In the genomic region with DNA sequence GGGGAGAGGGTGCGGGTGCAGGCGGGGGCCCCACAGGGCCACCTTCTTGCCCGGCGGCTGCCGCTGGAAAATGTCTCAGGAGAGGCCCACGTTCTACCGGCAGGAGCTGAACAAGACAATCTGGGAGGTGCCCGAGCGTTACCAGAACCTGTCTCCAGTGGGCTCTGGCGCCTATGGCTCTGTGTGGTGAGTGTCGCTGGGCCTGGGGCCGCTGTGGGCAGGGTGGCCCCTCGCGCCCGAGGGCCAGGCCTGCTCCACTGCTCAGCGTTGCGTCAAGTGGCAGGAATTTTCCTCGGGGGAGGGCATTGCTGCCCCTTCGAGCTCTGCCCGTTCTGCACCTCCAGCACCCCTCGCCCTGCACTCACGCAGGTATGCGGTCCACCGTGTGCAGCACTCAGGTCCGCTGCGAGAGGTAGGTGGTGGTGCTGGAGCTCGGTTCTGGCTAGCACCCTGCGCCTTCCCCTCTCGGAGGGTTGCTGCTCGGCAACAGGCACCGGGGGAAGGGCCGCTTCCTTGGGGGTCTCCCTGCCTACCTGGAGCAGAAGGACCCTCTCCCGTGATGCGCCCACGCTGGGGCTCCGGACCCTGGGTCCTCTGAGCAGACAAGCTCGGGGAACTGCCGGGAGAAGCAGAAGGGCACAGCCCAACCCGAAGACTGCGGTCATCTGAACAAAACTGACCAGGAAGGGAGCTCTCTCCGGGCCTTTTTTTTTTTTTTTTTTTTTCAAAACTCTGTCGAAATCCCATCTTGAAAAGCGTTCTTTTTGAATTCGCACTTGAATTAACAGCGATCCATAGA, we compare ENCODE assay signal across 8 cellular contexts. TPM values are rescaled to one million over a fixed set of nuclear protein-coding genes. Genes with fewer than 3 reads are reported as not detected.
A peak's percentile ranks its signal among the peaks of the same experiment; 100 is the strongest.
DNase-seq lines count a peak whose midpoint lies in the region; ATAC-seq, FAIRE-seq and TF ChIP-seq lines count a peak whose summit lies in the region.

No MANE protein-coding gene starts in this region.

- no peak for TF ChIP-seq POLR2A in GM12878 (IDR thresholded peaks at IDR 0.05; ENCODE audit: low read depth, low read length)

- H3K9ac ChIP-seq in GM12878 (ENCODE audit: control insufficient read depth, insufficient read depth, low read length), result peak overlapping the region; percentile 91

- peak; percentile 28 for DNase-seq in AG08396 (ENCODE audit: low spot score)
- DNase-seq in T follicular helper cell (ENCODE audit: low read depth), result peak; percentile 34
- DNase-seq in GM12878 (ENCODE audit: low read depth, low spot score), result no peak
- peak; percentile 13 for DNase-seq in iPS-NIHi11 (ENCODE audit: low spot score)
- DNase-seq in NOMO-1 treated with dmso at 0.1 percent for 144 hours (lab: John Stamatoyannopoulos, UW; ENCODE audit: unreplicated experiment), result no peak

- H3K4me3 ChIP-seq in GM12878 (peak overlapping the region; percentile 87), skin epidermis (peak overlapping the region; percentile 77 to 99 (median 92))

- intact Hi-C loops in GM12878 (cut with micrococcal nuclease; ENCODE audit: unreplicated experiment), result loop anchor here (5.0 kb wide), 1 partner anchor 274 kb away; no protein-coding TSS in a partner anchor

- RAD21 ChIA-PET in GM12878 (lab: Charles Lee; ENCODE audit: unreplicated experiment), result interaction anchor here (0.5 to 6.8 kb wide), 33 partner anchors 8 to 652 kb away, joined by 3 to 140 read pairs (median 5); a partner anchor contains a TSS

- ATAC-seq in GM19035 (IDR thresholded peaks at IDR 0.05; ENCODE audit: unreplicated experiment), result peak; percentile 11
- ATAC-seq in HG03280 (IDR thresholded peaks at IDR 0.05; ENCODE audit: unreplicated experiment), result peak; percentile 24
- ATAC-seq in GM12878, result peak; percentile 51

- in situ Hi-C loops in GM12878 (cut with MboI), result loop anchor here (5.0 kb wide), 1 partner anchor 69 kb away; no protein-coding TSS in a partner anchor

- H3K27me3 ChIP-seq in GM12878 (replicated peaks in 1 of 2; ENCODE audit: control insufficient read depth in 2 of 2, insufficient read depth in 2 of 2, low read length in 1 of 2), result no peaks in the 10 kb centered on the region; a peak in 1 of 4 replicates

- H3K79me2 ChIP-seq in GM12878 (ENCODE audit: control insufficient read depth, insufficient read depth, low read length), result peaks cover 57% of the 10 kb centered on the region

- no peaks in the 10 kb centered on the region; the same call in 1 of the 2 replicates for H3K4me1 ChIP-seq in GM12878 (ENCODE audit: control insufficient read depth, insufficient read depth, low read length)

- H2AFZ ChIP-seq in GM12878 (ENCODE audit: control insufficient read depth, low read depth, low read length), result peak overlapping the region; percentile 91

- no peak for TF ChIP-seq RAD21 in GM12878 (IDR thresholded peaks at IDR 0.05; ENCODE audit: insufficient read depth, low read depth, low read length)

- CTCF ChIA-PET in GM12878 (lab: Yijun Ruan, JAX), result interaction anchor here (0.6 to 6.6 kb wide), 39 partner anchors 10 to 1328 kb away, joined by 3 to 165 read pairs (median 5); a partner anchor contains a TSS

- no peak for TF ChIP-seq CTCF in GM12878 (IDR thresholded peaks at IDR 0.05 in 2 of 3, conservative IDR thresholded peaks at IDR 0.05 in 1 of 3; ENCODE audit: control insufficient read depth in 2 of 3, extremely low read depth in 1 of 3, insufficient read depth in 1 of 3, low read depth in 3 of 3, low read length in 3 of 3)

- WGBS in GM12878 (ENCODE audit: insufficient coverage, insufficient replicate concordance, low lambda C conversion rate, missing lambda C conversion rate), result under 1% methylated on average over 44 of the region's 45 CpGs

- no peaks in the 10 kb centered on the region for H3K36me3 ChIP-seq in GM12878 (ENCODE audit: control insufficient read depth in 2 of 2, insufficient read depth in 2 of 2, low read length in 1 of 2)

- FAIRE-seq in GM12878 (lab: Jason Lieb, UNC), result no peak

- POLR2A ChIA-PET in GM12878 (lab: Charles Lee), result interaction anchor here (0.7 to 4.0 kb wide), 31 partner anchors 10 to 567 kb away, joined by 3 to 30 read pairs (median 4); a partner anchor contains a TSS

- no peaks in the 10 kb centered on the region for H4K20me1 ChIP-seq in GM12878 (ENCODE audit: control insufficient read depth, insufficient read depth)

- H3K9me3 ChIP-seq in GM12878 (replicated peaks; ENCODE audit: control insufficient read depth, insufficient read depth, low read length), result no peaks in the 10 kb centered on the region

- BruUV-seq in GM12878 (replicated peaks; lab: Mats Ljungman, UMichigan), result no TSS peak

- no peak for TF ChIP-seq EP300 in GM12878 (IDR thresholded peaks at IDR 0.05; ENCODE audit: borderline replicate concordance in 1 of 2, control insufficient read depth in 1 of 2, low read depth in 2 of 2, low read length in 2 of 2)

- H3K27ac ChIP-seq in GM12878 (ENCODE audit: control insufficient read depth, insufficient read depth), result peak overlapping the region; percentile 84
- peak overlapping the region; percentile 65 to 99 (median 92) for H3K27ac ChIP-seq in skin epidermis

- SMC1A ChIA-PET in GM12878 (lab: Charles Lee; ENCODE audit: uncharacterized antibody, unreplicated experiment), result interaction anchor here (0.6 to 6.8 kb wide), 44 partner anchors 7 to 726 kb away, joined by 3 to 167 read pairs (median 4); no protein-coding TSS in a partner anchor

- H3K4me2 ChIP-seq in GM12878 (ENCODE audit: control insufficient read depth, insufficient read depth), result peak overlapping the region; percentile 80

TF ChIP-seq in GM12878, 131 proteins besides CTCF, POLR2A, EP300 and RAD21 (continues in another document):
- TF ChIP-seq IKZF1 (conservative IDR thresholded peaks at IDR 0.05), result peak; percentile 42; the same call in 1 of the 2 replicates
- TF ChIP-seq, protein P1, sequence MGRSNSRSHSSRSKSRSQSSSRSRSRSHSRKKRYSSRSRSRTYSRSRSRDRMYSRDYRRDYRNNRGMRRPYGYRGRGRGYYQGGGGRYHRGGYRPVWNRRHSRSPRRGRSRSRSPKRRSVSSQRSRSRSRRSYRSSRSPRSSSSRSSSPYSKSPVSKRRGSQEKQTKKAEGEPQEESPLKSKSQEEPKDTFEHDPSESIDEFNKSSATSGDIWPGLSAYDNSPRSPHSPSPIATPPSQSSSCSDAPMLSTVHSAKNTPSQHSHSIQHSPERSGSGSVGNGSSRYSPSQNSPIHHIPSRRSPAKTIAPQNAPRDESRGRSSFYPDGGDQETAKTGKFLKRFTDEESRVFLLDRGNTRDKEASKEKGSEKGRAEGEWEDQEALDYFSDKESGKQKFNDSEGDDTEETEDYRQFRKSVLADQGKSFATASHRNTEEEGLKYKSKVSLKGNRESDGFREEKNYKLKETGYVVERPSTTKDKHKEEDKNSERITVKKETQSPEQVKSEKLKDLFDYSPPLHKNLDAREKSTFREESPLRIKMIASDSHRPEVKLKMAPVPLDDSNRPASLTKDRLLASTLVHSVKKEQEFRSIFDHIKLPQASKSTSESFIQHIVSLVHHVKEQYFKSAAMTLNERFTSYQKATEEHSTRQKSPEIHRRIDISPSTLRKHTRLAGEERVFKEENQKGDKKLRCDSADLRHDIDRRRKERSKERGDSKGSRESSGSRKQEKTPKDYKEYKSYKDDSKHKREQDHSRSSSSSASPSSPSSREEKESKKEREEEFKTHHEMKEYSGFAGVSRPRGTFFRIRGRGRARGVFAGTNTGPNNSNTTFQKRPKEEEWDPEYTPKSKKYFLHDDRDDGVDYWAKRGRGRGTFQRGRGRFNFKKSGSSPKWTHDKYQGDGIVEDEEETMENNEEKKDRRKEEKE (IDR thresholded peaks at IDR 0.05), result 0 out of 2 replicates have a peak, but pooled peaks have one; percentile 43
- 0 out of 2 replicates have a peak, but pooled peaks have one; percentile 8 for TF ChIP-seq POLR2AphosphoS2 (IDR thresholded peaks at IDR 0.05; ENCODE audit: low read depth, low read length)
- TF ChIP-seq CBX3 (IDR thresholded peaks at IDR 0.05; ENCODE audit: borderline replicate concordance, low read depth), result no peak
- TF ChIP-seq GATAD2B (conservative IDR thresholded peaks at IDR 0.05; ENCODE audit: low read depth), result 0 out of 2 replicates have a peak, but pooled peaks have one; percentile 50

RNA-seq across cellular contexts. Expression of a gene that starts 0.7 kb away (rescaled TPM):
- 217 and 244 TPM in 2 replicates for total RNA-seq in GM12878 (2013; cell fraction: nucleolus; rRNA removed)
- total RNA-seq in GM12878 (2014; rRNA removed) (47.4 and 53.0 TPM in 2 replicates), GM12878 (2014; rRNA removed; fragmentation: Illumina TruSeq; extraction: Trizol) (43.6 and 44.4 TPM in 2 replicates), GM12878 (2021) (45.6 and 49.1 TPM in 2 replicates)
- polyA plus RNA-seq in GM12878 (2011; ENCODE audit: low read depth), result 15.3 TPM
- polyA plus RNA-seq in GM12878 (2011; rRNA removed) (59.5 and 67.9 TPM in 2 replicates), GM12878 (2014; fragmentation: Illumina TruSeq; extraction: Trizol) (42.4 and 52.5 TPM in 2 replicates), GM12878 (2014; fragmentation: Nextera tagmentation; extraction: Ambion mirVana) (10 to 100 TPM; 12.5 to 13.7 TPM), GM12878 (2014; rRNA removed) (33.0 and 39.5 TPM in 2 replicates), GM12878 (2016; fragmentation: Nextera tagmentation; extraction: Ambion mirVana) (10 to 100 TPM; 37.3 to 44.2 TPM)
- 32.2 and 41.0 TPM in 2 replicates for polyA plus RNA-seq in GM12878 (2011; cell fraction: cytosol; rRNA removed)
- 51.4 and 65.2 TPM in 2 replicates for polyA plus RNA-seq in GM12878 (2011; cell fraction: nucleus; rRNA removed)
- polyA plus RNA-seq in GM12878 (2012), result 17.0 and 24.1 TPM in 2 replicates
- polyA minus RNA-seq in GM12878 (2011; rRNA and poly(A)+ RNA removed), result 75.0 and 99.8 TPM in 2 replicates
- 17.0 and 23.2 TPM in 2 replicates for polyA minus RNA-seq in GM12878 (2011; cell fraction: cytosol; rRNA and poly(A)+ RNA removed)
- 50.7 and 98.0 TPM in 2 replicates for polyA minus RNA-seq in GM12878 (2011; cell fraction: nucleus; rRNA and poly(A)+ RNA removed)

RNA-seq across cellular contexts. Expression of a gene that starts 3.8 kb away (rescaled TPM):
- total RNA-seq in GM12878 (2013; cell fraction: nucleolus; rRNA removed), result not detected in 2 replicates
- total RNA-seq in GM12878 (2014; rRNA removed) (0.44 and 0.85 TPM in 2 replicates), GM12878 (2014; rRNA removed; fragmentation: Illumina TruSeq; extraction: Trizol) (0.05 and 0.09 TPM in 2 replicates), GM12878 (2021) (0.35 TPM in 1 of 2 replicates, not detected in the other)
- polyA plus RNA-seq in GM12878 (2011; ENCODE audit: low read depth), result not detected
- polyA plus RNA-seq in GM12878 (2011; rRNA removed) (not detected in 2 replicates), GM12878 (2014; fragmentation: Illumina TruSeq; extraction: Trizol) (0.32 and 1.1 TPM in 2 replicates), GM12878 (2014; fragmentation: Nextera tagmentation; extraction: Ambion mirVana) (under 1 TPM; 0.14 to 0.18 TPM), GM12878 (2014; rRNA removed) (0.22 and 0.26 TPM in 2 replicates), GM12878 (2016; fragmentation: Nextera tagmentation; extraction: Ambion mirVana) (under 1 TPM; 0.28 to 0.95 TPM)
- not detected in 2 replicates for polyA plus RNA-seq in GM12878 (2011; cell fraction: cytosol; rRNA removed)
- polyA plus RNA-seq in GM12878 (2011; cell fraction: nucleus; rRNA removed), result 0.06 TPM in 1 of 2 replicates, not detected in the other
- not detected in 2 replicates for polyA plus RNA-seq in GM12878 (2012)
- polyA minus RNA-seq in GM12878 (2011; rRNA and poly(A)+ RNA removed), result not detected in 2 replicates
- polyA minus RNA-seq in GM12878 (2011; cell fraction: cytosol; rRNA and poly(A)+ RNA removed), result not detected in 2 replicates
- not detected in 2 replicates for polyA minus RNA-seq in GM12878 (2011; cell fraction: nucleus; rRNA and poly(A)+ RNA removed)

Comparison
In these comparisons a context has a peak if more than half of its experiments do, and no peak if none do; other contexts are left out.
1. DNase-seq: peak in AG08396 (single experiment), T follicular helper cell (single experiment) and iPS-NIHi11 (single experiment); none in GM12878 (single experiment) and NOMO-1 treated with dmso at 0.1 percent for 144 hours (single experiment).
2. Peak in every context shown above with its lines, with median percentiles within 50 percentile points of each other: ATAC-seq.